ENCODE assay signal across 18 cellular contexts in the genomic region with DNA sequence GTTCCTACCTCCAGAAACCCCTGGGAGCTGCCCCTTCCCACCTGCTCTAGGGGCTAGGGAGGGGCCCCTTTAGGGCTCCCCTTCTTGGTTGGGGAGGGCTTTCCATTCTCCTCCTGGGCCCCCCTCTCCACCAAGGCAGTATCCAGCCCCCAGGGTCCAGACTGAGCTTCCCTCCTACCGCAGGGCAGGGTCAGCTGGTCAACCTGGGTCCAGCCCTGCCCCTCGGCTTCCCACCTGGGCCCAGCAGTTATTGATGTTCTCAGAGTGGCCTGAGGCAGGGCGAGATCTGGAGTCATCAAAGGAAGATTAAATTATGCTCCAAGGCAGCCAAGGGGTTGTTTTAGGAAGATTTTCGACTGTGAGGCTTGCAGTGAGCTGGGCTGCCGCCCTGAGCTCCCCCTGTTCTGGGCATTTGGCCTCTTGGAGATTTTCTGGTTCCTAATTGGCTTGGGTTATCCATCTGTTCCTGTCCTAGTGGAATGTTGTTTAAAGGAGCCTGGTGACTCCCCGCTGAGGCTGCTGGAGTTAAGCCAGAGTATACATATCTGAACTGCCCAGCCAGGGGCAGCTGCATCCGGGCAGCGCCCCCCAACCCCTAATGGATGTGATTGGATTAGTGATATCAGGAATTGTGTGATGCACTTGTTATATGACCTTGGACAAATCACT. TPM values are rescaled to one million over a fixed set of nuclear protein-coding genes. Genes with fewer than 3 reads are reported as not detected.
DNase-seq lines count a peak whose midpoint lies in the region; ATAC-seq and TF ChIP-seq lines count a peak whose summit lies in the region.
"Had no signal": no experiment of that assay in that cellular context is flagged by ENCODE, and none has a peak within 500 bp of the region (broad histone marks: within the 10 kb centered on the region; RNA-seq: fewer than 3 reads in every experiment).

No MANE protein-coding gene starts in this region.

- no peaks in the 10 kb centered on the region for H3K36me3 Mint-ChIP-seq in progenitor cell of endocrine pancreas (ENCODE audit: insufficient read depth)
- H3K36me3 Mint-ChIP-seq: activated CD4-positive, alpha-beta memory T cell treated with anti-CD3 and anti-CD28 coated beads for 36 hours had no signal

- TF ChIP-seq CTCF in progenitor cell of endocrine pancreas (IDR thresholded peaks at IDR 0.05; ENCODE audit: unreplicated experiment): no peak

- DNase-seq in EH (ENCODE audit: low read depth): peak; percentile 21
- peak; percentile 78 for DNase-seq in NCI-H146 (lab: John Stamatoyannopoulos, UW)
- peak; percentile 58 for DNase-seq in astrocyte of the hippocampus (ENCODE audit: low read depth, low spot score)
- no peak for DNase-seq in progenitor cell of endocrine pancreas (ENCODE audit: low spot score, unreplicated experiment)
- DNase-seq in T1000 (lab: John Stamatoyannopoulos, UW): no peak
- DNase-seq in NCI-H1436 (lab: John Stamatoyannopoulos, UW): no peak
- DNase-seq: activated CD4-positive, alpha-beta memory T cell treated with anti-CD3 and anti-CD28 coated beads for 36 hours; effector CD4-positive, alpha-beta T cell; occipital lobe; thyroid gland had no signal

- no peak overlapping the region for H3K4me3 Mint-ChIP-seq in progenitor cell of endocrine pancreas (ENCODE audit: low read depth)
- H3K4me3 Mint-ChIP-seq: activated CD4-positive, alpha-beta memory T cell treated with anti-CD3 and anti-CD28 coated beads for 36 hours; activated T-helper 17 cell treated with anti-CD3 and anti-CD28 coated beads, Interleukin-2, amount 50 U/mL, for 72 hours; B cell had no signal

- peaks cover 36% of the 10 kb centered on the region for H3K4me1 Mint-ChIP-seq in progenitor cell of endocrine pancreas (ENCODE audit: low read depth)
- H3K4me1 Mint-ChIP-seq: activated T-helper 17 cell treated with anti-CD3 and anti-CD28 coated beads, Interleukin-2, amount 50 U/mL, for 72 hours; B cell had no signal

- peaks cover 23% of the 10 kb centered on the region for H3K27me3 Mint-ChIP-seq in progenitor cell of endocrine pancreas

- H3K9me3 Mint-ChIP-seq in progenitor cell of endocrine pancreas (ENCODE audit: low read depth): no peaks in the 10 kb centered on the region
- H3K9me3 Mint-ChIP-seq: activated CD4-positive, alpha-beta memory T cell treated with anti-CD3 and anti-CD28 coated beads for 36 hours; activated T-helper 17 cell treated with anti-CD3 and anti-CD28 coated beads, Interleukin-2, amount 50 U/mL, for 72 hours had no signal

- ATAC-seq in HG03469 (IDR thresholded peaks at IDR 0.05; ENCODE audit: unreplicated experiment): no peak
- ATAC-seq in GM18868 (IDR thresholded peaks at IDR 0.05; ENCODE audit: unreplicated experiment): no peak
- ATAC-seq: activated T-helper 17 cell treated with anti-CD3 and anti-CD28 coated beads, Interleukin-2, amount 50 U/mL, for 72 hours had no signal

- peak overlapping the region; percentile 37 for H3K27ac Mint-ChIP-seq in progenitor cell of endocrine pancreas
- H3K27ac Mint-ChIP-seq: activated CD4-positive, alpha-beta memory T cell treated with anti-CD3 and anti-CD28 coated beads for 36 hours; activated T-helper 17 cell treated with anti-CD3 and anti-CD28 coated beads, Interleukin-2, amount 50 U/mL, for 72 hours; B cell had no signal

RNA-seq across cellular contexts. Expression of a gene that starts 1.8 kb away (rescaled TPM):
- total RNA-seq in progenitor cell of endocrine pancreas: 2.4 and 4.1 TPM in 2 replicates
- total RNA-seq: activated CD4-positive, alpha-beta memory T cell treated with anti-CD3 and anti-CD28 coated beads for 36 hours; activated T-helper 17 cell treated with anti-CD3 and anti-CD28 coated beads, Interleukin-2, amount 50 U/mL, for 72 hours; astrocyte; B cell; fibroblast of villous mesenchyme; MCF 10A; NCI-H460; thyroid gland had no signal

RNA-seq across cellular contexts. Expression of a gene that starts 32.7 kb away (rescaled TPM):
- not detected in 2 replicates for total RNA-seq in progenitor cell of endocrine pancreas
- total RNA-seq: activated CD4-positive, alpha-beta memory T cell treated with anti-CD3 and anti-CD28 coated beads for 36 hours; activated T-helper 17 cell treated with anti-CD3 and anti-CD28 coated beads, Interleukin-2, amount 50 U/mL, for 72 hours; astrocyte; B cell; fibroblast of villous mesenchyme; MCF 10A; NCI-H460; thyroid gland had no signal

Comparison
In these comparisons a context has a peak if more than half of its experiments do, and no peak if none do; other contexts are left out.
1. DNase-seq: peak in EH (single experiment), NCI-H146 (single experiment) and astrocyte of the hippocampus (single experiment); none in progenitor cell of endocrine pancreas (single experiment), T1000 (single experiment) and NCI-H1436 (single experiment).